8 cellular contexts compared by ENCODE assay signal in the genomic region with DNA sequence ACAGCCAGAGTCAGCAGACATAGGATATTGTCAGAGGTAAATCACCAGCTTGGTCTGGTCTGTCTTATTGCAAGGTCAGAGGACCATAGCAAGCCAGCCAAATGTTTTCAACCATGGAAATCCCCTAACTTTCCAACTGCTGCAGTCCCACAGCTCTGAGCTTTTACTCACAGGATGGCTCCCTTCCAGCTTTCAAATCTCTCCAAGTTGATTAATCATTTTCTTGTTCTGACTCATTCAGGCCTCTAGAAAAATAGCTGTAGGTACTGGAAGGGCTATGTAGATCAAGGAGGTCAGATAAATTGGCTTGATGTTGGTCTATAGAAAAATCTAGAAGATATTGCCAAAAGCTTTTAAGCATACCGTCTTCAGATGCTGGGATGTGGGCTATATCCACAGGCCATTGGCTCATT.
DNase-seq lines count a peak whose midpoint lies in the region; ATAC-seq, FAIRE-seq and TF ChIP-seq lines count a peak whose summit lies in the region.

No MANE protein-coding gene starts in this region.

- TF ChIP-seq RAD21 in GM12878 (IDR thresholded peaks at IDR 0.05; ENCODE audit: insufficient read depth, low read depth, low read length) (no peak), liver (IDR thresholded peaks at IDR 0.05) (peak; percentile 65 to 72)

- H3K9me3 ChIP-seq in GM12878 (replicated peaks; ENCODE audit: control insufficient read depth, insufficient read depth, low read length): no peaks in the 10 kb centered on the region; the same call in 2 of the 3 replicates
- no peaks in the 10 kb centered on the region for H3K9me3 ChIP-seq in liver (ENCODE audit: control insufficient read depth in 4 of 4, low read length in 3 of 4)
- H3K9me3 ChIP-seq in transverse colon: no peaks in the 10 kb centered on the region

- RAD21 ChIA-PET in GM12878 (lab: Charles Lee; ENCODE audit: unreplicated experiment): interaction anchor here (0.7 to 6.6 kb wide), 23 partner anchors 14 to 582 kb away, joined by 3 to 73 read pairs (median 4); no protein-coding TSS in a partner anchor

- no peaks in the 10 kb centered on the region for H3K36me3 ChIP-seq in GM12878 (ENCODE audit: control insufficient read depth in 2 of 2, insufficient read depth in 2 of 2, low read length in 1 of 2)
- H3K36me3 ChIP-seq in liver (ENCODE audit: control insufficient read depth in 4 of 4, insufficient read depth in 3 of 4, low read depth in 1 of 4, low read length in 3 of 4): no peaks in the 10 kb centered on the region
- no peaks in the 10 kb centered on the region for H3K36me3 ChIP-seq in transverse colon

- H3K27ac ChIP-seq in GM12878 (ENCODE audit: control insufficient read depth, insufficient read depth) (peak overlapping the region; percentile 84), liver (ENCODE audit: low read depth in 1 of 2, low read length in 2 of 2) (peak overlapping the region; percentile 90 to 91), transverse colon (peak overlapping the region; percentile 64 to 84 (median 83))

- H3K9ac ChIP-seq in GM12878 (ENCODE audit: control insufficient read depth, insufficient read depth, low read length) (peak overlapping the region; percentile 49; the same call in 1 of the 2 replicates), liver (ENCODE audit: low read depth in 1 of 2, low read length in 2 of 2) (peak overlapping the region in 1 of 2 donors; percentile 52)

- in situ Hi-C loops in GM12878 (cut with MboI): no loop called here
- in situ Hi-C loops in transverse colon (cut with MboI; ENCODE audit: low pct_ligation_motif_present in 1 of 4, low pct_unique_long_range_greater_than_20kb in 1 of 4, low sequenced_read_pairs in 3 of 4): loop anchor here in 1 of 4 donors (25.0 kb wide), 2 partner anchors 295 to 580 kb away; no protein-coding TSS in a partner anchor

- TF ChIP-seq POLR2A in GM12878 (IDR thresholded peaks at IDR 0.05; ENCODE audit: low read depth, low read length) (no peak), transverse colon (IDR thresholded peaks at IDR 0.05) (no peak)

- SMC1A ChIA-PET in GM12878 (lab: Charles Lee; ENCODE audit: uncharacterized antibody, unreplicated experiment): interaction anchor here (0.5 to 3.9 kb wide), 33 partner anchors 8 to 1317 kb away, joined by 3 to 25 read pairs (median 6); no protein-coding TSS in a partner anchor

- DNase-seq in GM10248 (ENCODE audit: extremely low spot score) (peak; percentile 47), HTR-8/SVneo (ENCODE audit: insufficient read length, low spot score) (peak; percentile 96), GM12878 (ENCODE audit: low read depth, low spot score) (peak; percentile 99), transverse colon (peak; percentile 39), cortex of kidney (lab: John Stamatoyannopoulos, UW) (no peak), SKM-1 (lab: John Stamatoyannopoulos, UW; ENCODE audit: unreplicated experiment) (no peak)

- H3K4me2 ChIP-seq in GM12878 (ENCODE audit: control insufficient read depth, insufficient read depth): peak overlapping the region; percentile 44; the same call in 1 of the 2 replicates

- POLR2A ChIA-PET in GM10248 (lab: Yijun Ruan, JAX): no interaction called here
- POLR2A ChIA-PET in GM12878 (lab: Charles Lee): interaction anchor here (0.6 to 1.3 kb wide), 7 partner anchors 17 to 582 kb away, joined by 3 to 7 read pairs (median 3); no protein-coding TSS in a partner anchor

- no peaks in the 10 kb centered on the region for H3K27me3 ChIP-seq in GM12878 (replicated peaks in 1 of 2; ENCODE audit: control insufficient read depth in 2 of 2, insufficient read depth in 2 of 2, low read length in 1 of 2)
- H3K27me3 ChIP-seq in liver (ENCODE audit: control insufficient read depth in 4 of 4, insufficient read depth in 4 of 4, low read length in 3 of 4): no peaks in the 10 kb centered on the region
- no peaks in the 10 kb centered on the region for H3K27me3 ChIP-seq in transverse colon

- 0% methylated on average over 1 of the region's 1 CpG for WGBS in GM12878 (ENCODE audit: insufficient coverage, insufficient replicate concordance, low lambda C conversion rate, missing lambda C conversion rate)
- WGBS in liver: 13% methylated on average over 1 of the region's 1 CpG
- 16% methylated on average over 1 of the region's 1 CpG; no CpG with 5 or more reads in 1 of the 2 donors for WGBS in transverse colon (ENCODE audit: low coverage in 1 of 2), 2 donors

- TF ChIP-seq EP300 in GM12878 (IDR thresholded peaks at IDR 0.05; ENCODE audit: borderline replicate concordance in 1 of 2, control insufficient read depth in 1 of 2, low read depth in 2 of 2, low read length in 2 of 2) (peak; percentile 84 to 87), transverse colon (IDR thresholded peaks at IDR 0.05; ENCODE audit: low read depth) (no peak)

- BruUV-seq in GM12878 (replicated peaks; lab: Mats Ljungman, UMichigan): no TSS peak

- H2AFZ ChIP-seq in GM12878 (ENCODE audit: control insufficient read depth, low read depth, low read length): no peak overlapping the region

- H4K20me1 ChIP-seq in GM12878 (ENCODE audit: control insufficient read depth, insufficient read depth): no peaks in the 10 kb centered on the region

- H3K4me1 ChIP-seq in GM12878 (ENCODE audit: control insufficient read depth, insufficient read depth, low read length) (peaks cover 19% of the 10 kb centered on the region), liver (ENCODE audit: control insufficient read depth in 4 of 4, insufficient read depth in 4 of 4, low read length in 3 of 4) (peaks cover 0 to 61% (median 38%) of the 10 kb centered on the region in 4 donors), transverse colon (peaks cover 35 to 48% (median 42%) of the 10 kb centered on the region in 4 donors)

- no peaks in the 10 kb centered on the region; the same call in 1 of the 2 replicates for H3K79me2 ChIP-seq in GM12878 (ENCODE audit: control insufficient read depth, insufficient read depth, low read length)

- no peak for TF ChIP-seq CTCF in GM10248 (IDR thresholded peaks at IDR 0.05; ENCODE audit: control extremely low read depth, extremely low read depth, low read depth, missing control alignments)
- no peak for TF ChIP-seq CTCF in GM12878 (IDR thresholded peaks at IDR 0.05 in 2 of 3, conservative IDR thresholded peaks at IDR 0.05 in 1 of 3; ENCODE audit: control insufficient read depth in 2 of 3, extremely low read depth in 1 of 3, insufficient read depth in 1 of 3, low read depth in 3 of 3, low read length in 3 of 3)
- TF ChIP-seq CTCF in liver (IDR thresholded peaks at IDR 0.05; ENCODE audit: low read depth, low read length, missing input control): no peak
- no peak for TF ChIP-seq CTCF in transverse colon (IDR thresholded peaks at IDR 0.05)

- CTCF ChIA-PET in GM10248 (lab: Yijun Ruan, JAX) (interaction anchor here (0.6 to 1.9 kb wide), 8 partner anchors 9 to 557 kb away, joined by 3 to 13 read pairs (median 4); no protein-coding TSS in a partner anchor), GM12878 (lab: Yijun Ruan, JAX) (interaction anchor here (0.6 to 2.2 kb wide), 16 partner anchors 9 to 611 kb away, joined by 3 to 14 read pairs (median 4); no protein-coding TSS in a partner anchor)

- H3K4me3 ChIP-seq in GM12878 (no peak overlapping the region), liver (ENCODE audit: low read depth in 1 of 3, low read length in 3 of 3) (no peak overlapping the region), transverse colon (no peak overlapping the region)

- ATAC-seq in GM21529 (IDR thresholded peaks at IDR 0.05; ENCODE audit: unreplicated experiment) (peak; percentile 78), GM12878 (peak; percentile 97)

- peak; percentile 100 for FAIRE-seq in HTR-8/SVneo (lab: Jason Lieb, UNC)
- peak; percentile 95 for FAIRE-seq in GM12878 (lab: Jason Lieb, UNC)

- intact Hi-C loops in GM12878 (cut with micrococcal nuclease; ENCODE audit: unreplicated experiment): loop anchor here (1.0 to 2.0 kb wide), 2 partner anchors 21 to 50 kb away; no protein-coding TSS in a partner anchor
- intact Hi-C loops in transverse colon (cut with DNase I; ENCODE audit: low total_unique reads): no loop called here

TF ChIP-seq in GM12878, 131 proteins besides CTCF, POLR2A, EP300 and RAD21 (continues in another document):
- peak; percentile 100 for TF ChIP-seq RELB (IDR thresholded peaks at IDR 0.05; ENCODE audit: low read depth)

TF ChIP-seq in liver, 16 proteins besides CTCF, POLR2A, EP300 and RAD21 (continues in another document):
- TF ChIP-seq HNF4G (IDR thresholded peaks at IDR 0.05) (peak; percentile 36), JUND (IDR thresholded peaks at IDR 0.05) (peak; percentile 96 to 99), YY1 (IDR thresholded peaks at IDR 0.05) (peak; percentile 77), GABPA (IDR thresholded peaks at IDR 0.05 in 1 of 2, conservative IDR thresholded peaks at IDR 0.05 in 1 of 2) (no peak), HNF4A (conservative IDR thresholded peaks at IDR 0.05) (peak; percentile 67 to 77), EGR1 (IDR thresholded peaks at IDR 0.05; ENCODE audit: low read depth in 2 of 2) (peak in 1 of 2 donors; percentile 62), FOXA2 (IDR thresholded peaks at IDR 0.05) (peak; percentile 66), ATF3 (IDR thresholded peaks at IDR 0.05) (peak; percentile 83), MAX (IDR thresholded peaks at IDR 0.05) (peak; percentile 52), SP1 (IDR thresholded peaks at IDR 0.05) (peak; percentile 84)

Comparison
In these comparisons a context has a peak if more than half of its experiments do, and no peak if none do; other contexts are left out.
1. DNase-seq: peak in GM10248 (single experiment), HTR-8/SVneo (single experiment), GM12878 (single experiment) and transverse colon (single experiment); none in cortex of kidney (single experiment) and SKM-1 (single experiment).
2. Peak in every context shown above with its lines, with median percentiles within 50 percentile points of each other: H3K27ac ChIP-seq.